Comparison of ENCODE assay signal across 17 cellular contexts in the genomic region with DNA sequence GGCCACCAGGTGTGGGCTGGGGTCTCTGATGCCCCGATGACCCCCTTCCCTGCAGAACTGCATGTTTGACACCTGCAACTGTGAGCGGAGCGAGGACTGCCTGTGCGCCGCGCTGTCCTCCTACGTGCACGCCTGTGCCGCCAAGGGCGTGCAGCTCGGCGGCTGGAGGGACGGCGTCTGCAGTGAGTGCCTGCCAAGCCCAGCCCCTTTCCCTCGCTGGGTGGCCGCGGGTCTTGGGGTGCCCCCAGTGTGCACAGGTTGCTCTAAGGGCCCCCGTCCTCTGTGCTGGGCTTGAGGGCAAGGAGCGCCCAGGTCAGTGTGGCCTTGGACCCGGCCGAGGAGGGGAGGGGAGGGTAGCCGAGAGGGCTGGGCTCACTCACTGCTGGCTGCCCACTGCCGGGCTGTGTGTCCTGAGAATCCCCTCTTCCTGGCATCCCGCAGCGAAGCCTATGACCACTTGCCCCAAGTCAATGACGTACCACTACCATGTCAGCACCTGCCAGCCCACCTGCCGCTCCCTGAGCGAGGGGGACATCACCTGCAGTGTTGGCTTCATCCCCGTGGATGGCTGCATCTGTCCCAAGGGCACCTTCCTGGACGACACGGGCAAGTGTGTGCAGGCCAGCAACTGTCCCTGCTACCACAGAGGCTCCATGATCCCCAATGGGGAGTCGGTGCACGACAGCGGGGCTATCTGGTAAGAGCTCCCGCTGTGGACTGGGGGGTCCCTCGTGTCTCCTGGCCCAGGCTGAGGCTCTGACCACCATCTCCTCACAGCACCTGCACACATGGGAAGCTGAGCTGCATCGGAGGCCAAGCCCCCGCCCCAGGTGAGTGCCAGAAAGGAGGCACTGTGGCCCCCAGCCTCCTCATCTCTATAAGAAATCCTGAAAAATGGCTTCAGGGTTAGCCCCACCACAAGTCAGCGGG. TPM values are rescaled to one million over a fixed set of nuclear protein-coding genes. Genes with fewer than 3 reads are reported as not detected.
DNase-seq lines count a peak whose midpoint lies in the region; ATAC-seq and TF ChIP-seq lines count a peak whose summit lies in the region.
"Had no signal": no experiment of that assay in that cellular context is flagged by ENCODE, and none has a peak within 500 bp of the region (broad histone marks: within the 10 kb centered on the region; RNA-seq: fewer than 3 reads in every experiment).

No MANE protein-coding gene starts in this region.

- H2AK5ac ChIP-seq in trophoblast cell (ENCODE audit: low read length), result no peak overlapping the region

- no peak overlapping the region for H2BK12ac ChIP-seq in trophoblast cell (ENCODE audit: low read length)

- no peaks in the 10 kb centered on the region for H3K79me1 ChIP-seq in trophoblast cell (ENCODE audit: low read length)

- H2AFZ ChIP-seq in trophoblast cell (ENCODE audit: insufficient read depth, low read length, poor library complexity), result no peak overlapping the region
- H2AFZ ChIP-seq: GM23338 had no signal

- H3K27me3 ChIP-seq in GM06990 (replicated peaks; ENCODE audit: control insufficient read depth, insufficient read depth, low read length) (no peaks in the 10 kb centered on the region), trophoblast cell (ENCODE audit: insufficient read depth, low read length) (no peaks in the 10 kb centered on the region), Peyer's patch (no peaks in the 10 kb centered on the region)

- DNase-seq in activated naive CD8-positive, alpha-beta T cell treated with anti-CD3 and anti-CD28 coated beads for 36 hours, result no peak
- peak; percentile 2 for DNase-seq in GM06990 (ENCODE audit: extremely low read depth, insufficient read length)
- peak; percentile 13 for DNase-seq in left ventricle myocardium superior
- DNase-seq in trophoblast cell, result no peak
- no peak for DNase-seq in inferior parietal cortex (ENCODE audit: extremely low spot score)
- no peak for DNase-seq in HT-29 (ENCODE audit: low spot score)
- DNase-seq in Peyer's patch, result no peak
- DNase-seq: AML-193; Caco-2; CD4-positive, alpha-beta T cell had no signal

- H3K4ac ChIP-seq in trophoblast cell (ENCODE audit: low read depth, low read length), result no peak overlapping the region

- H4K91ac ChIP-seq in trophoblast cell (ENCODE audit: low read depth, low read length), result no peak overlapping the region

- no peak overlapping the region for H2BK5ac ChIP-seq in trophoblast cell (ENCODE audit: low read depth, low read length, poor library complexity)

- H3K23ac ChIP-seq in trophoblast cell (ENCODE audit: low read length), result no peak overlapping the region

- intact Hi-C loops in left ventricle myocardium superior (cut with micrococcal nuclease), result no loop called here

- no peak overlapping the region for H3K18ac ChIP-seq in trophoblast cell (ENCODE audit: low read length)

- no peak overlapping the region for H3K14ac ChIP-seq in trophoblast cell (ENCODE audit: low read length)

- WGBS in trophoblast cell (ENCODE audit: extremely low coverage, insufficient coverage, insufficient read length), result no CpG with 5 or more reads among the region's 39 CpGs

- no peak overlapping the region for H3K9ac ChIP-seq in trophoblast cell (ENCODE audit: low read length)

- H3K27ac ChIP-seq in trophoblast cell (ENCODE audit: low read depth, low read length) (no peak overlapping the region), Peyer's patch (no peak overlapping the region)
- H3K27ac ChIP-seq: 22Rv1, A549, C4-2B had no signal

- no peak overlapping the region for H3K4me3 ChIP-seq in GM06990 (replicated peaks; ENCODE audit: low read depth, low read length)
- peak overlapping the region; percentile 30 for H3K4me3 ChIP-seq in trophoblast cell (ENCODE audit: low read depth, low read length)
- no peak overlapping the region for H3K4me3 ChIP-seq in Peyer's patch
- H3K4me3 ChIP-seq: A549, GM23338 had no signal

- H3K4me1 Mint-ChIP-seq in activated naive CD8-positive, alpha-beta T cell (ENCODE audit: low read depth), result no peaks in the 10 kb centered on the region
- H3K4me1 Mint-ChIP-seq in activated naive CD8-positive, alpha-beta T cell treated with anti-CD3 and anti-CD28 coated beads for 36 hours, result no peaks in the 10 kb centered on the region
- H3K4me1 Mint-ChIP-seq: GM23338 had no signal

- H3K9me3 Mint-ChIP-seq in activated naive CD8-positive, alpha-beta T cell (ENCODE audit: low read depth), result no peaks in the 10 kb centered on the region
- H3K9me3 Mint-ChIP-seq in activated naive CD8-positive, alpha-beta T cell treated with anti-CD3 and anti-CD28 coated beads for 36 hours, result peaks cover 17% of the 10 kb centered on the region

- H4K12ac ChIP-seq in trophoblast cell (ENCODE audit: low read depth, low read length), result no peak overlapping the region

- H2BK120ac ChIP-seq in trophoblast cell (ENCODE audit: insufficient read depth, low read length, poor library complexity), result no peak overlapping the region

- H3K4me3 Mint-ChIP-seq in activated naive CD8-positive, alpha-beta T cell, result no peak overlapping the region
- no peak overlapping the region for H3K4me3 Mint-ChIP-seq in activated naive CD8-positive, alpha-beta T cell treated with anti-CD3 and anti-CD28 coated beads for 36 hours
- H3K4me3 Mint-ChIP-seq: CD4-positive, alpha-beta T cell; GM23338 had no signal

- no peak for TF ChIP-seq CTCF in GM06990 (IDR thresholded peaks at IDR 0.05; ENCODE audit: insufficient read depth, low read length, poor library complexity, severe bottlenecking)
- no peak for TF ChIP-seq CTCF in Peyer's patch (IDR thresholded peaks at IDR 0.05)

- no peaks in the 10 kb centered on the region for H3K27me3 Mint-ChIP-seq in activated naive CD8-positive, alpha-beta T cell
- H3K27me3 Mint-ChIP-seq in activated naive CD8-positive, alpha-beta T cell treated with anti-CD3 and anti-CD28 coated beads for 36 hours, result no peaks in the 10 kb centered on the region
- H3K27me3 Mint-ChIP-seq: CD4-positive, alpha-beta T cell had no signal

- no peaks in the 10 kb centered on the region for H3K4me1 ChIP-seq in trophoblast cell (ENCODE audit: control insufficient read depth in 1 of 2, insufficient read depth in 2 of 2, low read length in 2 of 2)
- no peaks in the 10 kb centered on the region for H3K4me1 ChIP-seq in Peyer's patch
- H3K4me1 ChIP-seq: A549, Caco-2 had no signal

- no peak for TF ChIP-seq POLR2A in Peyer's patch (IDR thresholded peaks at IDR 0.05)

- H3K27ac Mint-ChIP-seq in activated naive CD8-positive, alpha-beta T cell, result peak overlapping the region; percentile 2
- H3K27ac Mint-ChIP-seq in activated naive CD8-positive, alpha-beta T cell treated with anti-CD3 and anti-CD28 coated beads for 36 hours, result no peak overlapping the region
- H3K27ac Mint-ChIP-seq: CD4-positive, alpha-beta T cell; GM23338 had no signal

- no peaks in the 10 kb centered on the region for H3K36me3 ChIP-seq in GM06990 (ENCODE audit: control insufficient read depth, insufficient read depth, low read length)
- H3K36me3 ChIP-seq in trophoblast cell (ENCODE audit: control insufficient read depth in 1 of 2, insufficient read depth in 2 of 2, low read length in 2 of 2), result no peaks in the 10 kb centered on the region
- H3K36me3 ChIP-seq in Peyer's patch, result no peaks in the 10 kb centered on the region

- H4K8ac ChIP-seq in trophoblast cell (ENCODE audit: low read depth, low read length), result no peak overlapping the region

- H3K79me2 ChIP-seq in trophoblast cell (ENCODE audit: control insufficient read depth, insufficient read depth, low read length, poor library complexity), result no peaks in the 10 kb centered on the region

- H3K4me2 ChIP-seq in trophoblast cell (ENCODE audit: low read length), result no peak overlapping the region
- H3K4me2 ChIP-seq: A549, GM23338 had no signal

- H3K9me3 ChIP-seq in trophoblast cell (ENCODE audit: insufficient read depth, low read depth, low read length) (peaks cover 74% of the 10 kb centered on the region), Peyer's patch (no peaks in the 10 kb centered on the region)
- H3K9me3 ChIP-seq: A549, Caco-2 had no signal

- no peaks in the 10 kb centered on the region for H3K36me3 Mint-ChIP-seq in activated naive CD8-positive, alpha-beta T cell
- no peaks in the 10 kb centered on the region for H3K36me3 Mint-ChIP-seq in activated naive CD8-positive, alpha-beta T cell treated with anti-CD3 and anti-CD28 coated beads for 36 hours

- ATAC-seq in left ventricle myocardium superior, result no peak
- ATAC-seq: A549, GM23338, HepG2 had no signal

RNA-seq across cellular contexts. Expression of a gene that starts 17.0 kb away (rescaled TPM):
- not detected for total RNA-seq in activated naive CD8-positive, alpha-beta T cell treated with anti-CD3 and anti-CD28 coated beads for 36 hours
- total RNA-seq in left ventricle myocardium superior (not detected), Peyer's patch (not detected)
- not detected in 2 replicates for polyA plus RNA-seq in trophoblast cell (2013)
- 6.9 and 9.0 TPM in 2 replicates for total RNA-seq in HT-29 (2014; rRNA removed; shearing (Covaris generic))
- total RNA-seq: CD4-positive, alpha-beta T cell; GM23338; HepG2 had no signal
- polyA plus RNA-seq: BJ, GM23338 had no signal

RNA-seq across cellular contexts. Expression of a gene that starts 48.2 kb away (rescaled TPM):
- total RNA-seq in activated naive CD8-positive, alpha-beta T cell treated with anti-CD3 and anti-CD28 coated beads for 36 hours, result not detected
- total RNA-seq in left ventricle myocardium superior (not detected), Peyer's patch (10 to 100 TPM in 2 of 4 donors, 1 to 10 TPM in 1, under 1 TPM in 1; 0.18 to 25.6 (median 10.5) TPM)
- polyA plus RNA-seq in trophoblast cell (2013), result under 0.01 TPM in 1 of 2 replicates, not detected in the other
- total RNA-seq in HT-29 (2014; rRNA removed; shearing (Covaris generic)), result 0.10 and 4.3 TPM in 2 replicates
- total RNA-seq: Caco-2; CD4-positive, alpha-beta T cell; HepG2 had no signal
- polyA plus RNA-seq: BJ had no signal

Comparison
In these comparisons a context has a peak if more than half of its experiments do, and no peak if none do; other contexts are left out.
1. DNase-seq: peak in GM06990 (single experiment) and left ventricle myocardium superior (single experiment); none in activated naive CD8-positive, alpha-beta T cell treated with anti-CD3 and anti-CD28 coated beads for 36 hours (single experiment), trophoblast cell (0 of 2), inferior parietal cortex (single experiment), HT-29 (single experiment) and Peyer's patch (0 of 3).